25 cellular contexts compared by ENCODE assay signal in genomic region chr11:131917634-131918384, GRCh38.
"Had no signal": no experiment of that assay in that cellular context is flagged by ENCODE, and none has a peak within 500 bp of the region (broad histone marks: within the 10 kb centered on the region; RNA-seq: fewer than 3 reads in every experiment).

No MANE protein-coding gene starts in this region.

- DNase-seq: activated B cell treated with CpG ODN at 0.5 μM for 24 hours; activated CD4-positive, alpha-beta T cell treated with anti-CD3 and anti-CD28 coated beads for 1 hour; activated CD4-positive, alpha-beta T cell treated with anti-CD3 and anti-CD28 coated beads, Interleukin-2, amount 10 ng/mL, durations not matched to agents 24 days and 14 days; activated CD4-positive, alpha-beta T cell treated with anti-CD3 and anti-CD28 coated beads, Interleukin-2, amount 50 U/mL, for 48 hours; activated CD8-positive, alpha-beta memory T cell treated with anti-CD3 and anti-CD28 coated beads for 24 hours; activated effector memory CD4-positive, alpha-beta T cell treated with anti-CD3 and anti-CD28 coated beads, Interleukin-2, amount 50 U/mL, for 16 hours; activated naive CD4-positive, alpha-beta T cell treated with Interleukin-2 at 50 U/mL for 16 hours; activated naive CD8-positive, alpha-beta T cell treated with anti-CD3 and anti-CD28 coated beads, Interleukin-2, amount 50 U/mL, for 24 hours; activated T-cell treated with anti-CD3 and anti-CD28 coated beads, Interleukin-2, amount 50 U/mL, for 4 hours; amniotic stem cell; MG63; MV-4-11; NCI-H1092 treated with DMSO at 0.1 percent for 48 hours; NCI-H1417 treated with DMSO at 0.1 percent for 48 hours; NCI-H1694 treated with DMSO at 0.1 percent for 48 hours; NCI-H2029 treated with DMSO at 0.1 percent for 48 hours; NCI-H510A treated with DMSO at 0.1 percent for 48 hours; NCI-H69; NK-92 treated with Interleukin-12 subunit alpha and Interleukin-12 subunit beta, amount 100 ng/mL, for 24 hours; PC-9; SIG-M5; T-helper 17 cell; T-helper 9 cell had no signal

- ATAC-seq: activated naive CD4-positive, alpha-beta T cell treated with anti-CD3 and anti-CD28 coated beads, Interleukin-2, amount 50 U/mL, for 72 hours; activated naive CD8-positive, alpha-beta T cell treated with anti-CD3 and anti-CD28 coated beads, Interleukin-2, amount 50 U/mL, for 24 hours; activated T-cell treated with anti-CD3 and anti-CD28 coated beads, Interleukin-2, amount 50 U/mL, for 4 hours; T-helper 17 cell had no signal

- H3K36me3 ChIP-seq: ascending aorta, MG63 had no signal

- H3K4me3 ChIP-seq: ascending aorta, MG63, PC-9 had no signal

- H3K4me1 ChIP-seq: ascending aorta had no signal

- H3K27me3 ChIP-seq: ascending aorta, MG63 had no signal

- H3K27ac ChIP-seq: ascending aorta, PC-9 had no signal
